Comparison of ENCODE assay signal across 8 cellular contexts in the genomic region with DNA sequence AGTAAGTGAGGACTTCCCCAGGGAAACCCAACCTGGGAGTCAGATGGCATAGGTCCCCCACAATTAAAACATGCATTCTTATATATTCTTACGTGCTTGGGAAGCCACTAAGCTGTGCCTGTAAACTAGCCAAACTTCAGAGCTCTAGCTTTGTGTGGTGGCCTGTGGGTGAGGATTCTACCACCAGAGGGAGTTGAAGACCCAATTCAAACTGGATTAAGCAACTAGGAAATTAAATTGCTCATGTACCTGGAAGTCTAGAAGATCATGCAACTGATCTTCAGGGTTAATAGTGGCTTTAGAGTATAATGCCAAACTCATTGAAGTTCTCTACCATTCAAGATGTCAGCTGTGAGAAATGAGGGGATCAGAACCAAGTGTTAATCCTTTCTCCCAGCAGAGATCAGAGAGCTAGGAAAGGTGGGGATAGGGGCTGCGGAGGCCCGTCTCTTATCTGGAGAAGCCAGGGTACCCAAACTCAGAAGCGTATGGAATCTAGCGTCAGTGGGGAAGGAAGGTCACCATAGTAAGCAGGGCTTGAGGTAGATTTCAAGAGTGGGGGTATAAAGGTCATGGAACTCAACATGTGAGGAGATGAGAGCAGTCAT. TPM values are rescaled to one million over a fixed set of nuclear protein-coding genes. Genes with fewer than 3 reads are reported as not detected.
DNase-seq lines count a peak whose midpoint lies in the region; ATAC-seq and TF ChIP-seq lines count a peak whose summit lies in the region.

No MANE protein-coding gene starts in this region.

- no peaks in the 10 kb centered on the region for H3K27me3 ChIP-seq in ascending aorta
- H3K27me3 ChIP-seq in suprapubic skin, result no peaks in the 10 kb centered on the region

- no peak overlapping the region for H3K4me3 Mint-ChIP-seq in activated CD4-positive, alpha-beta T cell treated with anti-CD3 and anti-CD28 coated beads, Interleukin-2, amount 10 ng/mL, durations not matched to agents 7 days and 5 days
- no peak overlapping the region for H3K4me3 Mint-ChIP-seq in activated T-cell treated with anti-CD3 and anti-CD28 coated beads, Interleukin-2, amount 50 U/mL, for 4 hours

- H3K9me3 ChIP-seq in ascending aorta (no peaks in the 10 kb centered on the region), suprapubic skin (no peaks in the 10 kb centered on the region)

- no peak for TF ChIP-seq EP300 in suprapubic skin (IDR thresholded peaks at IDR 0.05)

- 78% methylated on average over 5 of the region's 5 CpGs for WGBS in suprapubic skin

- intact Hi-C loops in ascending aorta (cut with DNase I), result no loop called here

- TF ChIP-seq POLR2A in suprapubic skin (IDR thresholded peaks at IDR 0.05), result no peak

- CTCF ChIA-PET in activated CD4-positive, alpha-beta T cell treated with anti-CD3 and anti-CD28 coated beads, Interleukin-2, amount 10 ng/mL, durations not matched to agents 7 days and 5 days (lab: Charles Lee), result no interaction called here

- no peak overlapping the region for H3K27ac Mint-ChIP-seq in activated CD4-positive, alpha-beta T cell treated with anti-CD3 and anti-CD28 coated beads, Interleukin-2, amount 10 ng/mL, durations not matched to agents 7 days and 5 days

- ATAC-seq in activated T-cell treated with anti-CD3 and anti-CD28 coated beads, Interleukin-2, amount 50 U/mL, for 4 hours, result no peak

- H3K4me1 ChIP-seq in ascending aorta (no peaks in the 10 kb centered on the region), suprapubic skin (no peaks in the 10 kb centered on the region)

- no peaks in the 10 kb centered on the region for H3K9me3 Mint-ChIP-seq in activated CD4-positive, alpha-beta T cell treated with anti-CD3 and anti-CD28 coated beads, Interleukin-2, amount 10 ng/mL, durations not matched to agents 7 days and 5 days
- H3K9me3 Mint-ChIP-seq in activated T-cell treated with anti-CD3 and anti-CD28 coated beads, Interleukin-2, amount 50 U/mL, for 4 hours, result no peaks in the 10 kb centered on the region

- POLR2A ChIA-PET in activated CD4-positive, alpha-beta T cell treated with anti-CD3 and anti-CD28 coated beads, Interleukin-2, amount 10 ng/mL, durations not matched to agents 7 days and 5 days (lab: Charles Lee), result no interaction called here

- H3K36me3 Mint-ChIP-seq in activated CD4-positive, alpha-beta T cell treated with anti-CD3 and anti-CD28 coated beads, Interleukin-2, amount 10 ng/mL, durations not matched to agents 7 days and 5 days (ENCODE audit: low read depth), result no peaks in the 10 kb centered on the region
- no peaks in the 10 kb centered on the region for H3K36me3 Mint-ChIP-seq in activated T-cell treated with anti-CD3 and anti-CD28 coated beads, Interleukin-2, amount 50 U/mL, for 4 hours (ENCODE audit: insufficient read depth)

- no peaks in the 10 kb centered on the region for H3K36me3 ChIP-seq in ascending aorta
- no peaks in the 10 kb centered on the region for H3K36me3 ChIP-seq in suprapubic skin

- H3K4me1 Mint-ChIP-seq in activated CD4-positive, alpha-beta T cell treated with anti-CD3 and anti-CD28 coated beads, Interleukin-2, amount 10 ng/mL, durations not matched to agents 7 days and 5 days, result no peaks in the 10 kb centered on the region
- H3K4me1 Mint-ChIP-seq in activated T-cell treated with anti-CD3 and anti-CD28 coated beads, Interleukin-2, amount 50 U/mL, for 4 hours (ENCODE audit: low read depth), result no peaks in the 10 kb centered on the region

- H3K27ac ChIP-seq in ascending aorta (no peak overlapping the region), suprapubic skin (no peak overlapping the region)

- peak; percentile 6 for DNase-seq in activated CD4-positive, alpha-beta T cell treated with anti-CD3 and anti-CD28 coated beads, Interleukin-2, amount 10 ng/mL, durations not matched to agents 7 days and 5 days
- no peak for DNase-seq in activated CD4-positive, alpha-beta T cell treated with anti-CD3 and anti-CD28 coated beads, Interleukin-2, amount 50 U/mL, for 1 hour
- DNase-seq in NCI-H1092 treated with DMSO at 0.1 percent for 48 hours (lab: John Stamatoyannopoulos, UW) (peak; percentile 7), ascending aorta (ENCODE audit: low spot score in 2 of 2) (no peak), left kidney (ENCODE audit: low read depth, low spot score) (peak; percentile 54), NCI-H187 treated with DMSO at 0.1 percent for 48 hours (lab: John Stamatoyannopoulos, UW) (no peak), suprapubic skin (ENCODE audit: low spot score in 2 of 2) (no peak)
- DNase-seq in activated T-cell treated with anti-CD3 and anti-CD28 coated beads, Interleukin-2, amount 50 U/mL, for 4 hours, result no peak

- H3K4me3 ChIP-seq in ascending aorta (no peak overlapping the region), suprapubic skin (no peak overlapping the region)

- TF ChIP-seq CTCF in ascending aorta (IDR thresholded peaks at IDR 0.05), result peak in 2 of 3 experiments; percentile 25 to 41
- peak in 1 of 2 donors; percentile 50 for TF ChIP-seq CTCF in suprapubic skin (IDR thresholded peaks at IDR 0.05)

- peaks cover 2% of the 10 kb centered on the region for H3K27me3 Mint-ChIP-seq in activated CD4-positive, alpha-beta T cell treated with anti-CD3 and anti-CD28 coated beads, Interleukin-2, amount 10 ng/mL, durations not matched to agents 7 days and 5 days
- no peaks in the 10 kb centered on the region for H3K27me3 Mint-ChIP-seq in activated T-cell treated with anti-CD3 and anti-CD28 coated beads, Interleukin-2, amount 50 U/mL, for 4 hours (ENCODE audit: low read depth)

RNA-seq across cellular contexts. Expression of a gene that starts 53.2 kb away (rescaled TPM):
- total RNA-seq in activated CD4-positive, alpha-beta T cell treated with anti-CD3 and anti-CD28 coated beads, Interleukin-2, amount 10 ng/mL, durations not matched to agents 7 days and 5 days, result not detected
- total RNA-seq in ascending aorta (15.0 TPM), suprapubic skin (1 to 10 TPM; 1.9 to 3.2 (median 2.5) TPM)
- not detected for total RNA-seq in activated T-cell treated with anti-CD3 and anti-CD28 coated beads, Interleukin-2, amount 50 U/mL, for 4 hours

Comparison
In these comparisons a context has a peak if more than half of its experiments do, and no peak if none do; other contexts are left out.
1. DNase-seq: peak in activated CD4-positive, alpha-beta T cell treated with anti-CD3 and anti-CD28 coated beads, Interleukin-2, amount 10 ng/mL, durations not matched to agents 7 days and 5 days (single experiment), NCI-H1092 treated with DMSO at 0.1 percent for 48 hours (single experiment) and left kidney (single experiment); none in activated CD4-positive, alpha-beta T cell treated with anti-CD3 and anti-CD28 coated beads, Interleukin-2, amount 50 U/mL, for 1 hour (single experiment), ascending aorta (0 of 2), NCI-H187 treated with DMSO at 0.1 percent for 48 hours (single experiment), activated T-cell treated with anti-CD3 and anti-CD28 coated beads, Interleukin-2, amount 50 U/mL, for 4 hours (single experiment) and suprapubic skin (0 of 2).